Comparison of ENCODE assay signal across 5 cellular contexts in genomic region chr16:83975646-83976260, GRCh38. TPM values are rescaled to one million over a fixed set of nuclear protein-coding genes. Genes with fewer than 3 reads are reported as not detected.
"Had no signal": no experiment of that assay in that cellular context is flagged by ENCODE, and none has a peak within 500 bp of the region (broad histone marks: within the 10 kb centered on the region; RNA-seq: fewer than 3 reads in every experiment).

No MANE protein-coding gene starts in this region.

- H3K4me3 ChIP-seq: GM23338 had no signal

- H3K4me2 ChIP-seq: GM23338 had no signal

- H2AFZ ChIP-seq: GM23338 had no signal

- DNase-seq: H9, HCEC 1CT, IMR-90 had no signal

- ATAC-seq: GM23338 had no signal

RNA-seq across cellular contexts. Expression of gene NECAB2, which starts 7.7 kb away (rescaled TPM):
- total RNA-seq: HT-29, IMR-90 had no signal
